ENCODE assay signal across 21 cellular contexts in genomic region chrX:23802431-23802830, GRCh38. TPM values are rescaled to one million over a fixed set of nuclear protein-coding genes. Genes with fewer than 3 reads are reported as not detected.
DNase-seq lines count a peak whose midpoint lies in the region; TF ChIP-seq lines count a peak whose summit lies in the region.
"Had no signal": no experiment of that assay in that cellular context is flagged by ENCODE, and none has a peak within 500 bp of the region (broad histone marks: within the 10 kb centered on the region; RNA-seq: fewer than 3 reads in every experiment).

No MANE protein-coding gene starts in this region.

- POLR2A ChIA-PET in PC-9 (lab: Charles Lee; ENCODE audit: unreplicated experiment) = no interaction called here

- peaks cover 22% of the 10 kb centered on the region for H3K4me1 Mint-ChIP-seq in dendritic cell treated with granulocyte-macrophage colony-stimulating factor and Interleukin-4, amounts not matched to agents 40 ng/mL and 50 ng/mL, for 4 days (ENCODE audit: low read depth)

- H3K4me1 ChIP-seq in Loucy (ENCODE audit: insufficient read depth, low read length, poor library complexity, severe bottlenecking) (no peaks in the 10 kb centered on the region), PC-9 (replicated peaks; ENCODE audit: insufficient read depth) (peaks cover 71% of the 10 kb centered on the region), stomach (peaks cover 0 to 29% (median 3%) of the 10 kb centered on the region in 4 donors)
- H3K4me1 ChIP-seq: breast epithelium had no signal

- H3K27me3 ChIP-seq in Loucy (ENCODE audit: insufficient read depth, low read length, poor library complexity, severe bottlenecking) (no peaks in the 10 kb centered on the region), PC-9 (ENCODE audit: insufficient read depth, low read depth) (no peaks in the 10 kb centered on the region), stomach (no peaks in the 10 kb centered on the region)
- H3K27me3 ChIP-seq: breast epithelium had no signal

- no peak overlapping the region for H3K4me3 Mint-ChIP-seq in dendritic cell treated with granulocyte-macrophage colony-stimulating factor and Interleukin-4, amounts not matched to agents 40 ng/mL and 50 ng/mL, for 4 days
- H3K4me3 Mint-ChIP-seq: activated CD4-positive, alpha-beta T cell treated with anti-CD3 and anti-CD28 coated beads for 36 hours; CD4-positive, alpha-beta T cell; effector memory CD8-positive, alpha-beta T cell; GM23338; naive thymus-derived CD8-positive, alpha-beta T cell; T-helper 1 cell treated with Interleukin-12 subunit alpha and Interleukin-12 subunit beta and Interleukin-4 antibody, amounts not matched to agents 30 μg/mL and 1 μg/mL, for 36 hours had no signal

- TF ChIP-seq EP300 in stomach (IDR thresholded peaks at IDR 0.05) = no peak

- H3K36me3 ChIP-seq in Loucy (ENCODE audit: insufficient read depth, low read length) (no peaks in the 10 kb centered on the region), PC-9 (ENCODE audit: low read depth) (no peaks in the 10 kb centered on the region), stomach (no peaks in the 10 kb centered on the region)
- H3K36me3 ChIP-seq: breast epithelium, lower lobe of right lung had no signal

- no TSS peak for BruUV-seq in PC-9 (replicated peaks; lab: Mats Ljungman, UMichigan)

- H3K9ac ChIP-seq in Loucy (ENCODE audit: low read depth, low read length, poor library complexity, severe bottlenecking) = no peak overlapping the region

- TF ChIP-seq CTCF in Loucy (conservative IDR thresholded peaks at IDR 0.05; ENCODE audit: low read length) (no peak), PC-9 (conservative IDR thresholded peaks at IDR 0.05) (no peak), stomach (IDR thresholded peaks at IDR 0.05) (no peak)

- H3K9me2 ChIP-seq in Loucy (replicated peaks; ENCODE audit: low read depth, low read length) (no peaks in the 10 kb centered on the region), PC-9 (ENCODE audit: insufficient read depth) (no peaks in the 10 kb centered on the region)

- H3K27me3 Mint-ChIP-seq in dendritic cell treated with granulocyte-macrophage colony-stimulating factor and Interleukin-4, amounts not matched to agents 40 ng/mL and 50 ng/mL, for 4 days = no peaks in the 10 kb centered on the region
- H3K27me3 Mint-ChIP-seq: activated CD4-positive, alpha-beta T cell treated with anti-CD3 and anti-CD28 coated beads for 36 hours; CD4-positive, alpha-beta T cell; effector memory CD8-positive, alpha-beta T cell; naive thymus-derived CD8-positive, alpha-beta T cell had no signal

- H2AFZ ChIP-seq in Loucy (ENCODE audit: low read length) = peak overlapping the region; percentile 52; the same call in 1 of the 2 replicates
- no peak overlapping the region for H2AFZ ChIP-seq in PC-9
- H2AFZ ChIP-seq: GM23338 had no signal

- H3K27ac Mint-ChIP-seq in dendritic cell treated with granulocyte-macrophage colony-stimulating factor and Interleukin-4, amounts not matched to agents 40 ng/mL and 50 ng/mL, for 4 days = peak overlapping the region; percentile 30
- H3K27ac Mint-ChIP-seq: activated CD4-positive, alpha-beta T cell treated with anti-CD3 and anti-CD28 coated beads for 36 hours; CD4-positive, alpha-beta T cell; effector memory CD8-positive, alpha-beta T cell; GM23338; naive thymus-derived CD8-positive, alpha-beta T cell; T-helper 1 cell treated with Interleukin-12 subunit alpha and Interleukin-12 subunit beta and Interleukin-4 antibody, amounts not matched to agents 30 μg/mL and 1 μg/mL, for 36 hours had no signal

- H3K4me2 ChIP-seq in Loucy (ENCODE audit: low read depth, low read length, poor library complexity, severe bottlenecking) (no peak overlapping the region), PC-9 (peak overlapping the region; percentile 74; the same call in 1 of the 2 replicates)
- H3K4me2 ChIP-seq: GM23338 had no signal

- H3K9me3 Mint-ChIP-seq in dendritic cell treated with granulocyte-macrophage colony-stimulating factor and Interleukin-4, amounts not matched to agents 40 ng/mL and 50 ng/mL, for 4 days = no peaks in the 10 kb centered on the region
- H3K9me3 Mint-ChIP-seq: activated naive CD4-positive, alpha-beta T cell treated with anti-CD3 and anti-CD28 coated beads, Interleukin-2, amount 50 U/mL, for 72 hours; CD4-positive, alpha-beta T cell; effector memory CD8-positive, alpha-beta T cell; GM23338; naive thymus-derived CD8-positive, alpha-beta T cell; T-helper 1 cell treated with Interleukin-12 subunit alpha and Interleukin-12 subunit beta and Interleukin-4 antibody, amounts not matched to agents 30 μg/mL and 1 μg/mL, for 36 hours had no signal

- CTCF ChIA-PET in PC-9 (lab: Charles Lee) = no interaction called here

- 27 to 55% (median 52%) methylated on average over 5 of the region's 5 CpGs for WGBS in stomach, 5 donors

- H3K79me2 ChIP-seq in Loucy (ENCODE audit: insufficient read depth, low read length) (no peaks in the 10 kb centered on the region), PC-9 (ENCODE audit: low read depth) (no peaks in the 10 kb centered on the region)

- DNase-seq in PC-9 (no peak), stomach (no peak), HuH-7 (ENCODE audit: low spot score) (no peak), KBM-7 (no peak), AG20443 (ENCODE audit: low spot score) (no peak)
- DNase-seq: activated CD4-positive, alpha-beta T cell treated with anti-CD3 and anti-CD28 coated beads for 36 hours; activated CD8-positive, alpha-beta memory T cell treated with anti-CD3 and anti-CD28 coated beads, Interleukin-2, amount 50 U/mL, for 48 hours; CD4-positive, alpha-beta T cell; effector memory CD8-positive, alpha-beta T cell; EL; lower lobe of right lung; naive thymus-derived CD8-positive, alpha-beta T cell; NCI-H2029 treated with DMSO at 0.1 percent for 48 hours; NCI-H524 treated with DMSO at 0.1 percent for 48 hours; stimulated activated CD4-positive, alpha-beta T cell treated with anti-CD3 and anti-CD28 coated beads, Interleukin-15, amount 100 ng/mL, for 24 hours had no signal

- in situ Hi-C loops in KBM-7 (cut with MboI; ENCODE audit: low pct_unique_long_range_greater_than_20kb, low sequenced_read_pairs) = loop anchor here (25.0 kb wide), 1 partner anchor 90 kb away; no protein-coding TSS in a partner anchor

- no peaks in the 10 kb centered on the region for H3K9me3 ChIP-seq in Loucy (ENCODE audit: insufficient read depth, low read depth, low read length)
- H3K9me3 ChIP-seq in PC-9 (ENCODE audit: insufficient read depth, low read depth) = no peaks in the 10 kb centered on the region
- H3K9me3 ChIP-seq in stomach = no peaks in the 10 kb centered on the region
- H3K9me3 ChIP-seq: breast epithelium, lower lobe of right lung had no signal

- TF ChIP-seq POLR2A in stomach (IDR thresholded peaks at IDR 0.05) = no peak

- H3K27ac ChIP-seq in PC-9 = peak overlapping the region; percentile 100
- peak overlapping the region; percentile 73 to 87 (median 78) for H3K27ac ChIP-seq in stomach

- intact Hi-C loops in PC-9 (cut with micrococcal nuclease; ENCODE audit: unreplicated experiment) = no loop called here
- intact Hi-C loops in dendritic cell treated with granulocyte-macrophage colony-stimulating factor and Interleukin-4, amounts not matched to agents 40 ng/mL and 50 ng/mL, for 4 days (cut with micrococcal nuclease) = no loop called here
- intact Hi-C loops in stomach (cut with DNase I; ENCODE audit: low total_unique reads) = no loop called here

- H3K4me3 ChIP-seq in Loucy (ENCODE audit: low read length, poor library complexity, severe bottlenecking) = no peak overlapping the region
- H3K4me3 ChIP-seq in PC-9 = no peak overlapping the region
- H3K4me3 ChIP-seq in stomach = no peak overlapping the region
- H3K4me3 ChIP-seq: breast epithelium, GM23338, lower lobe of right lung had no signal

- H4K20me1 ChIP-seq in Loucy (ENCODE audit: insufficient read depth, low read length, poor library complexity, severe bottlenecking) (no peaks in the 10 kb centered on the region), PC-9 (ENCODE audit: insufficient read depth) (no peaks in the 10 kb centered on the region)

- H3K36me3 Mint-ChIP-seq in dendritic cell treated with granulocyte-macrophage colony-stimulating factor and Interleukin-4, amounts not matched to agents 40 ng/mL and 50 ng/mL, for 4 days (ENCODE audit: low read depth) = no peaks in the 10 kb centered on the region
- H3K36me3 Mint-ChIP-seq: activated naive CD4-positive, alpha-beta T cell treated with anti-CD3 and anti-CD28 coated beads, Interleukin-2, amount 50 U/mL, for 72 hours; naive thymus-derived CD8-positive, alpha-beta T cell had no signal

- no peaks in the 10 kb centered on the region for H3F3A ChIP-seq in Loucy (ENCODE audit: low read depth)
- H3F3A ChIP-seq in PC-9 (ENCODE audit: insufficient read depth, low read depth) = peaks cover 62% of the 10 kb centered on the region

RNA-seq across cellular contexts. Expression of gene SAT1, which starts 19.5 kb away (rescaled TPM):
- 99.1 and 131 TPM in 2 replicates for total RNA-seq in PC-9 (2021)
- 1,000 to 10,000 TPM in 3 of 5 donors, 100 to 1,000 TPM in 2; 499 to 2,157 (median 1,041) TPM for total RNA-seq in stomach
- 1,000 to 10,000 TPM in 2 of 3 donors, 100 to 1,000 TPM in 1; 685 to 1,477 (median 1,023) TPM for polyA plus RNA-seq in stomach

RNA-seq across cellular contexts. Expression of gene ACOT9, which starts 59.4 kb away (rescaled TPM):
- 40.6 and 47.0 TPM in 2 replicates for total RNA-seq in PC-9 (2021)
- total RNA-seq in stomach = 10 to 100 TPM in 4 of 5 donors, 1 to 10 TPM in 1; 5.4 to 62.6 (median 24.9) TPM
- polyA plus RNA-seq in stomach = 10 to 100 TPM; 18.5 to 27.8 (median 21.6) TPM
